ENCODE assay signal across 21 cellular contexts in genomic region chr12:4032906-4033628, GRCh38.
DNase-seq lines count a peak whose midpoint lies in the region; ATAC-seq, FAIRE-seq and TF ChIP-seq lines count a peak whose summit lies in the region.
"Had no signal": no experiment of that assay in that cellular context is flagged by ENCODE, and none has a peak within 500 bp of the region (broad histone marks: within the 10 kb centered on the region; RNA-seq: fewer than 3 reads in every experiment).

No MANE protein-coding gene starts in this region.

- H3K9me3 ChIP-seq in T-helper 17 cell (ENCODE audit: control insufficient read depth, low read length, poor library complexity, severe bottlenecking) (no peaks in the 10 kb centered on the region), right atrium auricular region (no peaks in the 10 kb centered on the region)
- H3K9me3 ChIP-seq: heart right ventricle, tibial artery had no signal

- H3K27me3 Mint-ChIP-seq in T-helper 17 cell (peaks cover under 1% of the 10 kb centered on the region), neural crest cell (ENCODE audit: low read depth) (peaks cover 2% of the 10 kb centered on the region)
- H3K27me3 Mint-ChIP-seq: activated naive CD8-positive, alpha-beta T cell treated with anti-CD3 and anti-CD28 coated beads for 36 hours had no signal

- peak overlapping the region; percentile 57 for H3K27ac Mint-ChIP-seq in T-helper 17 cell
- no peak overlapping the region for H3K27ac Mint-ChIP-seq in neural crest cell (ENCODE audit: unreplicated experiment)
- H3K27ac Mint-ChIP-seq: activated CD4-positive, alpha-beta T cell treated with anti-CD3 and anti-CD28 coated beads, Interleukin-2, amount 10 ng/mL, durations not matched to agents 24 days and 14 days; activated naive CD8-positive, alpha-beta T cell treated with anti-CD3 and anti-CD28 coated beads for 36 hours had no signal

- H3K36me3 Mint-ChIP-seq in T-helper 17 cell (ENCODE audit: low read depth) = peaks cover 4% of the 10 kb centered on the region
- H3K36me3 Mint-ChIP-seq in neural crest cell (ENCODE audit: low read depth) = no peaks in the 10 kb centered on the region
- H3K36me3 Mint-ChIP-seq: activated naive CD8-positive, alpha-beta T cell treated with anti-CD3 and anti-CD28 coated beads for 36 hours had no signal

- in situ Hi-C loops in Caki2 (cut with HindIII; ENCODE audit: low pct_unique_long_range_greater_than_20kb, low sequenced_read_pairs) = loop anchor here (25.0 kb wide), 1 partner anchor 146 kb away; no protein-coding TSS in a partner anchor

- ATAC-seq in T-helper 17 cell (no peak), HG02571 (IDR thresholded peaks at IDR 0.05; ENCODE audit: unreplicated experiment) (no peak), HG03565 (IDR thresholded peaks at IDR 0.05; ENCODE audit: unreplicated experiment) (no peak)
- ATAC-seq: heart right ventricle had no signal

- H3K4me3 ChIP-seq in fibroblast of mammary gland (ENCODE audit: control insufficient read depth, low read depth, low read length) (no peak overlapping the region), right atrium auricular region (no peak overlapping the region)
- H3K4me3 ChIP-seq: heart right ventricle, tibial artery had no signal

- no peak for TF ChIP-seq CTCF in fibroblast of mammary gland (conservative IDR thresholded peaks at IDR 0.05; ENCODE audit: control insufficient read depth, insufficient read depth, low read depth, low read length)
- TF ChIP-seq CTCF in neural crest cell (conservative IDR thresholded peaks at IDR 0.05) = no peak
- no peak for TF ChIP-seq CTCF in right atrium auricular region (IDR thresholded peaks at IDR 0.05)

- H3K27me3 ChIP-seq in right atrium auricular region = no peaks in the 10 kb centered on the region
- H3K27me3 ChIP-seq: tibial artery had no signal

- H3K27ac ChIP-seq in right atrium auricular region = no peak overlapping the region
- H3K27ac ChIP-seq: heart right ventricle had no signal

- no peaks in the 10 kb centered on the region for H3K36me3 ChIP-seq in right atrium auricular region
- H3K36me3 ChIP-seq: heart right ventricle, tibial artery had no signal

- H3K4me3 Mint-ChIP-seq in T-helper 17 cell (no peak overlapping the region), neural crest cell (peak overlapping the region; percentile 28)
- H3K4me3 Mint-ChIP-seq: activated CD4-positive, alpha-beta T cell treated with anti-CD3 and anti-CD28 coated beads, Interleukin-2, amount 10 ng/mL, durations not matched to agents 24 days and 14 days; activated naive CD8-positive, alpha-beta T cell treated with anti-CD3 and anti-CD28 coated beads for 36 hours; central memory CD8-positive, alpha-beta T cell had no signal

- H3K4me1 Mint-ChIP-seq in T-helper 17 cell (peaks cover 21% of the 10 kb centered on the region), neural crest cell (peaks cover 37% of the 10 kb centered on the region)

- H3K9me3 Mint-ChIP-seq in neural crest cell = no peaks in the 10 kb centered on the region
- H3K9me3 Mint-ChIP-seq: activated CD4-positive, alpha-beta T cell treated with anti-CD3 and anti-CD28 coated beads, Interleukin-2, amount 10 ng/mL, durations not matched to agents 24 days and 14 days; activated naive CD8-positive, alpha-beta T cell treated with anti-CD3 and anti-CD28 coated beads for 36 hours; central memory CD8-positive, alpha-beta T cell had no signal

- peak; percentile 61 for DNase-seq in Caki2 (ENCODE audit: low read depth)
- no peak for DNase-seq in T-helper 17 cell
- peak; percentile 69 for DNase-seq in fibroblast of mammary gland (ENCODE audit: low read depth)
- DNase-seq in neural crest cell (ENCODE audit: low read depth, low spot score) = no peak
- DNase-seq in right atrium auricular region (ENCODE audit: low spot score) = no peak
- DNase-seq in RCC 7860 (ENCODE audit: low spot score) = no peak
- DNase-seq: activated CD4-positive, alpha-beta T cell treated with anti-CD3 and anti-CD28 coated beads, Interleukin-2, amount 10 ng/mL, durations not matched to agents 24 days and 14 days; activated naive CD8-positive, alpha-beta T cell treated with anti-CD3 and anti-CD28 coated beads for 36 hours; activated T-cell treated with anti-CD3 and anti-CD28 coated beads for 4 hours; DMS 273 treated with DMSO at 0.1 percent for 48 hours; heart right ventricle; kidney glomerular epithelial cell; NCI-H1048; SIG-M5; stimulated activated CD4-positive, alpha-beta T cell treated with anti-CD3 and anti-CD28 coated beads, Interleukin-4, amount 100 ng/mL, for 24 hours; T1000 had no signal

- no peak for FAIRE-seq in RCC 7860 (lab: Jason Lieb, UNC)
- FAIRE-seq: endometrium had no signal

- peaks cover 0 to 13% of the 10 kb centered on the region in 2 donors for H3K4me1 ChIP-seq in right atrium auricular region

Comparison
In these comparisons a context has a peak if more than half of its experiments do, and no peak if none do; other contexts are left out.
1. DNase-seq: peak in Caki2 (single experiment) and fibroblast of mammary gland (single experiment); none in T-helper 17 cell (0 of 3), neural crest cell (single experiment), right atrium auricular region (single experiment) and RCC 7860 (single experiment).